ENCODE assay signal across 10 cellular contexts in genomic region chr3:140292684-140293083, GRCh38.
DNase-seq lines count a peak whose midpoint lies in the region; ATAC-seq and TF ChIP-seq lines count a peak whose summit lies in the region.
"Had no signal": no experiment of that assay in that cellular context is flagged by ENCODE, and none has a peak within 500 bp of the region (broad histone marks: within the 10 kb centered on the region; RNA-seq: fewer than 3 reads in every experiment).

No MANE protein-coding gene starts in this region.

- H3K4me1 Mint-ChIP-seq in Calu3 (ENCODE audit: low read depth, unreplicated experiment), result no peaks in the 10 kb centered on the region

- intact Hi-C loops in heart left ventricle (cut with DNase I), result loop anchor here in 1 of 10 donors (10.0 kb wide), 1 partner anchor 202 kb away; no protein-coding TSS in a partner anchor
- intact Hi-C loops in Calu3 (cut with micrococcal nuclease; ENCODE audit: unreplicated experiment), result no loop called here

- H3K9ac ChIP-seq in skeletal muscle satellite cell (ENCODE audit: low read depth, low read length), result peak overlapping the region; percentile 56

- H3K4me3 Mint-ChIP-seq in Calu3 (ENCODE audit: low read depth, unreplicated experiment), result no peak overlapping the region

- ATAC-seq in heart left ventricle (peak; percentile 53 to 87 (median 55)), GM18520 (IDR thresholded peaks at IDR 0.05; ENCODE audit: unreplicated experiment) (no peak)

- peak overlapping the region; percentile 1 for H3K4me2 ChIP-seq in skeletal muscle satellite cell (ENCODE audit: low read length)

- H3K9me3 ChIP-seq in heart left ventricle, result no peaks in the 10 kb centered on the region
- no peaks in the 10 kb centered on the region for H3K9me3 ChIP-seq in skeletal muscle satellite cell (replicated peaks; ENCODE audit: low read length)

- no peak overlapping the region for H3K27ac Mint-ChIP-seq in Calu3 (ENCODE audit: unreplicated experiment)

- no peak overlapping the region for H3K27ac ChIP-seq in heart left ventricle

- H3K36me3 ChIP-seq in heart left ventricle, result no peaks in the 10 kb centered on the region
- H3K36me3 ChIP-seq in skeletal muscle satellite cell (ENCODE audit: insufficient read depth, low read length), result no peaks in the 10 kb centered on the region

- no TSS peak for BruUV-seq in Calu3 (replicated peaks; lab: Mats Ljungman, UMichigan)

- CTCF ChIA-PET in Calu3 (lab: Charles Lee), result interaction anchor here (1.2 kb wide), 1 partner anchor 9 kb away, joined by 3 read pairs; no protein-coding TSS in a partner anchor

- no peak for TF ChIP-seq POLR2A in heart left ventricle (IDR thresholded peaks at IDR 0.05)

- H3K36me3 Mint-ChIP-seq in Calu3 (ENCODE audit: insufficient read depth, unreplicated experiment), result no peaks in the 10 kb centered on the region

- no peak for TF ChIP-seq CTCF in heart left ventricle (IDR thresholded peaks at IDR 0.05)
- no peak for TF ChIP-seq CTCF in Calu3 (IDR thresholded peaks at IDR 0.05; ENCODE audit: unreplicated experiment)

- WGBS in heart left ventricle, 4 donors, result 40 to 58% (median 53%) methylated on average over 4 of the region's 4 CpGs

- H3K27me3 ChIP-seq in heart left ventricle (no peaks in the 10 kb centered on the region), skeletal muscle satellite cell (ENCODE audit: control insufficient read depth, insufficient read depth, low read length) (no peaks in the 10 kb centered on the region)

- DNase-seq in GM04504 (ENCODE audit: low read depth), result peak; percentile 71
- peak; percentile 15 for DNase-seq in amniotic stem cell (lab: John Stamatoyannopoulos, UW)
- peak in 4 of 5 donors; percentile 30 to 79 (median 55) for DNase-seq in heart left ventricle
- no peak for DNase-seq in Calu3
- no peak for DNase-seq in NCI-H510A (lab: John Stamatoyannopoulos, UW)
- DNase-seq in mesenteric fat pad (ENCODE audit: low spot score), result no peak
- DNase-seq: MV-4-11, trophoblast cell had no signal

- H3K9me3 Mint-ChIP-seq in Calu3 (ENCODE audit: low read depth, unreplicated experiment), result peaks cover 3% of the 10 kb centered on the region

- H3K4me3 ChIP-seq in heart left ventricle (no peak overlapping the region), skeletal muscle satellite cell (ENCODE audit: low read length) (no peak overlapping the region)

- H3K27me3 Mint-ChIP-seq in Calu3 (ENCODE audit: unreplicated experiment), result peaks cover 39% of the 10 kb centered on the region

- peaks cover 0 to 12% (median 0%) of the 10 kb centered on the region in 12 donors for H3K4me1 ChIP-seq in heart left ventricle
- H3K4me1 ChIP-seq in skeletal muscle satellite cell (ENCODE audit: control insufficient read depth, insufficient read depth, low read length), result peaks cover 33% of the 10 kb centered on the region

Comparison
In these comparisons a context has a peak if more than half of its experiments do, and no peak if none do; other contexts are left out.
1. DNase-seq: peak in GM04504 (single experiment), amniotic stem cell (single experiment) and heart left ventricle (4 of 5); none in Calu3 (single experiment), NCI-H510A (single experiment) and mesenteric fat pad (single experiment).